Comparison of ENCODE assay signal across 11 cellular contexts in the genomic region with DNA sequence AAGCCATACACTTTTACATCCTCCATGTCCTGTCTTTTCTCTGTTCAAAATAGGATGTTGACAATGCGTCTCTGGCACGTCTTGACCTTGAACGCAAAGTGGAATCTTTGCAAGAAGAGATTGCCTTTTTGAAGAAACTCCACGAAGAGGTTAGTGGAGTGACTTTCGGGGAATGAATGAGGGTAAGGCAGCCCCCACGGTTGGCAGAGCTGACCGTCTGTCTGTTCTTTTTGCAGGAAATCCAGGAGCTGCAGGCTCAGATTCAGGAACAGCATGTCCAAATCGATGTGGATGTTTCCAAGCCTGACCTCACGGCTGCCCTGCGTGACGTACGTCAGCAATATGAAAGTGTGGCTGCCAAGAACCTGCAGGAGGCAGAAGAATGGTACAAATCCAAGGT. TPM values are rescaled to one million over a fixed set of nuclear protein-coding genes. Genes with fewer than 3 reads are reported as not detected.
DNase-seq lines count a peak whose midpoint lies in the region; TF ChIP-seq lines count a peak whose summit lies in the region.
"Had no signal": no experiment of that assay in that cellular context is flagged by ENCODE, and none has a peak within 500 bp of the region (broad histone marks: within the 10 kb centered on the region; RNA-seq: fewer than 3 reads in every experiment).

No MANE protein-coding gene starts in this region.

- no peak overlapping the region for H2BK5ac ChIP-seq in H9 (ENCODE audit: insufficient read length, low read length)

- H3K9me3 ChIP-seq in SJSA1 (replicated peaks) (0 out of 2 replicates have a peak, but pooled peaks cover 7% of the 10 kb centered on the region), sigmoid colon (no peaks in the 10 kb centered on the region), H9 (ENCODE audit: control insufficient read depth, low read depth, low read length) (no peaks in the 10 kb centered on the region)

- TF ChIP-seq POLR2A in sigmoid colon (IDR thresholded peaks at IDR 0.05): no peak

- peaks cover 53% of the 10 kb centered on the region for H3K4me1 ChIP-seq in SJSA1 (replicated peaks)
- H3K4me1 ChIP-seq in sigmoid colon: peaks cover 0 to 62% (median 23%) of the 10 kb centered on the region in 4 donors
- H3K4me1 ChIP-seq in H9 (ENCODE audit: insufficient read depth, low read length): no peaks in the 10 kb centered on the region

- H2BK12ac ChIP-seq in H9 (ENCODE audit: insufficient read length, low read depth, low read length): no peak overlapping the region

- intact Hi-C loops in sigmoid colon (cut with DNase I): no loop called here

- H3K27me3 Mint-ChIP-seq in H9 (ENCODE audit: low read depth): peaks cover 6% of the 10 kb centered on the region

- H4K20me1 ChIP-seq in H9 (ENCODE audit: control insufficient read depth, insufficient read depth, insufficient read length): no peaks in the 10 kb centered on the region

- H3K4me2 ChIP-seq in H9 (ENCODE audit: insufficient read depth, insufficient read length, low read length): no peak overlapping the region

- no peak overlapping the region for H3K27ac Mint-ChIP-seq in H9

- no peak overlapping the region for H2AK5ac ChIP-seq in H9 (ENCODE audit: insufficient read length, low read length)

- H4K91ac ChIP-seq in H9 (ENCODE audit: insufficient read length, low read depth, low read length): no peak overlapping the region

- H3K4me3 Mint-ChIP-seq in H9: no peak overlapping the region

- H2BK20ac ChIP-seq in H9 (ENCODE audit: low read depth, low read length, poor library complexity, severe bottlenecking): no peak overlapping the region

- no peaks in the 10 kb centered on the region for H3K79me1 ChIP-seq in H9 (ENCODE audit: insufficient read depth, low read depth, low read length, poor library complexity, severe bottlenecking)

- H2BK15ac ChIP-seq in H9 (ENCODE audit: low read depth, low read length): no peak overlapping the region

- DNase-seq in DMS114 treated with DMSO at 0.1 percent for 48 hours (lab: John Stamatoyannopoulos, UW; ENCODE audit: unreplicated experiment): peak; percentile 36
- DNase-seq in SJSA1 (ENCODE audit: low read depth in 1 of 2, low spot score in 2 of 2): no peak
- DNase-seq in fibroblast of the aortic adventitia (ENCODE audit: low read depth): peak; percentile 59
- peak; percentile 70 for DNase-seq in sigmoid colon
- no peak for DNase-seq in DMS153 treated with DMSO at 0.1 percent for 48 hours (lab: John Stamatoyannopoulos, UW; ENCODE audit: unreplicated experiment)
- no peak for DNase-seq in activated CD4-positive, CD25-positive, alpha-beta regulatory T cell treated with anti-CD3 and anti-CD28 coated beads, Interleukin-2, amount 50 U/mL, for 72 hours
- DNase-seq in ecto neural progenitor cell (ENCODE audit: low spot score): no peak
- no peak for DNase-seq in H9
- DNase-seq: NCI-H1048, occipital lobe had no signal

- peaks cover 12% of the 10 kb centered on the region for H3K23me2 ChIP-seq in H9 (ENCODE audit: insufficient read length, low read depth, low read length, poor library complexity, severe bottlenecking)

- no peak overlapping the region for H2AFZ ChIP-seq in H9 (ENCODE audit: low read length)

- WGBS in sigmoid colon, 2 donors: 14 to 58% methylated on average over 12 of the region's 12 CpGs
- no CpG with 5 or more reads among the region's 12 CpGs for WGBS in H9 (ENCODE audit: extremely low coverage, insufficient read length, low lambda C conversion rate)

- no peak overlapping the region for H3K9ac ChIP-seq in H9 (ENCODE audit: extremely low read depth, insufficient read length, low read length)

- peaks cover 6% of the 10 kb centered on the region in 2 experiments; a peak in 1 of 4 replicates for H3K4me1 Mint-ChIP-seq in H9

- H3K4ac ChIP-seq in H9 (ENCODE audit: low read depth, low read length): no peak overlapping the region

- H3K23ac ChIP-seq in H9 (ENCODE audit: insufficient read length, low read depth, low read length): no peak overlapping the region

- peak overlapping the region; percentile 70; the same call in 1 of the 2 replicates for H3K27ac ChIP-seq in SJSA1
- H3K27ac ChIP-seq in sigmoid colon: peak overlapping the region; percentile 58 to 97 (median 92)
- H3K27ac ChIP-seq in H9 (ENCODE audit: insufficient read length, low read depth, low read length): no peak overlapping the region

- H3K4me3 ChIP-seq in SJSA1: peak overlapping the region; percentile 89
- peak overlapping the region; percentile 98 for H3K4me3 ChIP-seq in fibroblast of the aortic adventitia (ENCODE audit: low read depth, low read length)
- peak overlapping the region in 1 of 4 donors; percentile 70 for H3K4me3 ChIP-seq in sigmoid colon

- H4K5ac ChIP-seq in H9 (ENCODE audit: insufficient read length, low read depth, low read length): no peak overlapping the region

- peaks cover 94% of the 10 kb centered on the region for H3K36me3 ChIP-seq in SJSA1
- H3K36me3 ChIP-seq in sigmoid colon: peaks cover 35 to 68% (median 37%) of the 10 kb centered on the region in 4 donors

- H3K18ac ChIP-seq in H9 (ENCODE audit: insufficient read length, low read depth, low read length): no peak overlapping the region

- H3K36me3 Mint-ChIP-seq in H9 (ENCODE audit: insufficient read depth in 1 of 3, low read depth in 3 of 3): peaks cover 25 to 65% (median 56%) of the 10 kb centered on the region in 3 experiments

- no peak overlapping the region for H3K56ac ChIP-seq in H9 (ENCODE audit: insufficient read length, low read depth, low read length)

- H3K27me3 ChIP-seq in SJSA1 (replicated peaks) (peaks cover 4% of the 10 kb centered on the region), sigmoid colon (no peaks in the 10 kb centered on the region), H9 (ENCODE audit: insufficient read depth, low read length) (no peaks in the 10 kb centered on the region; the same call in 1 of the 2 replicates)

- no peak overlapping the region for H2BK120ac ChIP-seq in H9 (ENCODE audit: low read depth, low read length, poor library complexity, severe bottlenecking)

- no peaks in the 10 kb centered on the region for H3K9me3 Mint-ChIP-seq in H9
- H3K9me3 Mint-ChIP-seq: activated T-helper 2 cell treated with anti-CD3 and anti-CD28 coated beads, Interferon-gamma antibody, Interleukin-2, Interleukin-4, amounts not matched to agents 10 μg/mL and 5 μg/mL and 100 μg/mL, durations not matched to agents 14 hours and 24 hours and 36 hours had no signal

- TF ChIP-seq CTCF in fibroblast of the aortic adventitia (IDR thresholded peaks at IDR 0.05; ENCODE audit: insufficient read depth, low read length) (no peak), sigmoid colon (IDR thresholded peaks at IDR 0.05) (no peak), H9 (conservative IDR thresholded peaks at IDR 0.05) (no peak)

- no peak overlapping the region for H3T11ph ChIP-seq in H9 (ENCODE audit: low read length)

- TF ChIP-seq EP300 in sigmoid colon (IDR thresholded peaks at IDR 0.05): no peak

- no peaks in the 10 kb centered on the region for H3K79me2 ChIP-seq in H9 (ENCODE audit: insufficient read depth, low read length)

- no peak overlapping the region for H4K8ac ChIP-seq in H9 (replicated peaks; ENCODE audit: insufficient read length, low read depth, low read length)

- no peak overlapping the region for H3K14ac ChIP-seq in H9 (ENCODE audit: insufficient read depth, low read length)

RNA-seq across cellular contexts. Expression of a gene that starts 5.5 kb away (rescaled TPM):
- total RNA-seq in SJSA1 (2014; rRNA removed; shearing (Covaris generic)): 7,646 and 7,733 TPM in 2 replicates
- 10,091 and 12,680 TPM in 2 replicates for total RNA-seq in fibroblast of the aortic adventitia (ENCODE audit: low replicate concordance)
- total RNA-seq in sigmoid colon: 1,000 to 10,000 TPM in 3 of 4 donors, 100 to 1,000 TPM in 1; 930 to 1,636 (median 1,211) TPM
- polyA plus RNA-seq in sigmoid colon: 100 to 1,000 TPM; 112 to 730 (median 484) TPM
- total RNA-seq in H9 (2021): 232 and 240 TPM in 2 replicates

RNA-seq across cellular contexts. Expression of a gene that starts 32.1 kb away (rescaled TPM):
- total RNA-seq in SJSA1 (2014; rRNA removed; shearing (Covaris generic)): 10.4 and 11.4 TPM in 2 replicates
- total RNA-seq in fibroblast of the aortic adventitia (ENCODE audit: low replicate concordance) (11.9 and 19.1 TPM in 2 replicates), sigmoid colon (10 to 100 TPM in 1 of 4 donors, 1 to 10 TPM in 3; 7.5 to 13.6 (median 8.4) TPM), H9 (2021) (18.8 and 20.2 TPM in 2 replicates)
- polyA plus RNA-seq in sigmoid colon: 1 to 10 TPM; 1.2 to 2.3 (median 2.3) TPM

Comparison
In these comparisons a context has a peak if more than half of its experiments do, and no peak if none do; other contexts are left out.
1. DNase-seq: peak in DMS114 treated with DMSO at 0.1 percent for 48 hours (single experiment), fibroblast of the aortic adventitia (single experiment) and sigmoid colon (single experiment); none in SJSA1 (0 of 2), DMS153 treated with DMSO at 0.1 percent for 48 hours (single experiment), activated CD4-positive, CD25-positive, alpha-beta regulatory T cell treated with anti-CD3 and anti-CD28 coated beads, Interleukin-2, amount 50 U/mL, for 72 hours (single experiment), ecto neural progenitor cell (single experiment) and H9 (single experiment).